Comparison of ENCODE assay signal across 9 cellular contexts in the genomic region with DNA sequence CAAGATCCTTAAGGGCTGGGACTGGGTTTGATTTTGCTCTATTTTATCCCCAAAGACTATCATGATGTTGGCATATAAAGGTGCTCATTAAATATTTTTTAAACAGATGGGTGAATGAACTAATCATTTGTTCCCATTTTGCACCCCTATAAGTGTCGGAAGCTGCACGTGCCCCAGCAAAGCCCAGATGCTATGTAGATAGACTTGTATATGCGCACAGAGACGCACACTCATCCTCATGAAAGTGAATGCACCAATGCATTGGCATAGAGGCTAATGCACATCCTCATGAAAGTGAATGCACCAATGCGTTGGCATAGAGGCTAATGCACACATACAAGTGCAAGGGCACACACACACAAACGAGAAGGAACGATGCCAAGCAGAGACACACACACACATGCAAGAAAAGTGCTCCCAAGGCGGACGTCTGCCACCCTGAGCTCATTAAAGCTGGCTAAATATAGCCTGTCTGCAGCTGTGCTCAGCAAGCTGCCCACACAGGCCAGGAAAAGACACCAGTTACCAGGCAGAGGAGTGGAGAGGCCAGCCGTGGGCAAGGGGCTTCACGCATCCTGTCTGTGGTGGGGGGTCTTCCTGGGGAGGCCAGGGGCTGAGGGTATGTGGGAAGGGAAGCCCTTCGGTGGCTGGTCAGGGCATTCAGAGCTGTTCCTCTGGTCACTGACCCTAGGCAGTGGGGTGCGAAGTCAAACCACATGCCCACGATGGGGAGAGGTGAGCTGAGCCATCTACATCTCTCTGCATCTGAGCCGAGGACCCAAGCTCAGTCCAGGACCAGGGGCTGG. TPM values are rescaled to one million over a fixed set of nuclear protein-coding genes. Genes with fewer than 3 reads are reported as not detected.
DNase-seq lines count a peak whose midpoint lies in the region; ATAC-seq and TF ChIP-seq lines count a peak whose summit lies in the region.
"Had no signal": no experiment of that assay in that cellular context is flagged by ENCODE, and none has a peak within 500 bp of the region (broad histone marks: within the 10 kb centered on the region; RNA-seq: fewer than 3 reads in every experiment).

No MANE protein-coding gene starts in this region.

- peak overlapping the region; percentile 55 for H3K18ac ChIP-seq in neuronal stem cell (ENCODE audit: low read length)

- H3K79me1 ChIP-seq in neuronal stem cell (ENCODE audit: low read depth, low read length), result peaks cover 2% of the 10 kb centered on the region

- H4K91ac ChIP-seq in neuronal stem cell (ENCODE audit: low read depth, low read length, poor library complexity), result no peak overlapping the region

- no peak for TF ChIP-seq CTCF in brain microvascular endothelial cell (IDR thresholded peaks at IDR 0.05; ENCODE audit: low read depth, low read length, missing control alignments)

- no peaks in the 10 kb centered on the region for H3K27me3 ChIP-seq in neuronal stem cell (ENCODE audit: control insufficient read depth in 3 of 3, insufficient read depth in 3 of 3, low read depth in 1 of 3, low read length in 3 of 3)
- H3K27me3 ChIP-seq in brain microvascular endothelial cell (replicated peaks), result no peaks in the 10 kb centered on the region

- H2BK12ac ChIP-seq in neuronal stem cell (ENCODE audit: low read length), result no peak overlapping the region

- DNase-seq in NCI-H2227 (lab: John Stamatoyannopoulos, UW; ENCODE audit: unreplicated experiment) (peak; percentile 7), ecto neural progenitor cell (ENCODE audit: low spot score) (peak; percentile 48), neuronal stem cell (ENCODE audit: low spot score) (no peak), NCI-H1048 (lab: John Stamatoyannopoulos, UW) (no peak), brain microvascular endothelial cell (no peak)
- DNase-seq: DMS53 had no signal

- no peak overlapping the region for H3K23ac ChIP-seq in neuronal stem cell (ENCODE audit: low read depth, low read length, poor library complexity)

- H3K4me2 ChIP-seq in neuronal stem cell (ENCODE audit: insufficient read depth, low read length, poor library complexity, severe bottlenecking), result no peak overlapping the region

- H3K36me3 ChIP-seq in ES-I3 (ENCODE audit: insufficient read depth, low read length) (no peaks in the 10 kb centered on the region), neuronal stem cell (replicated peaks in 1 of 2; ENCODE audit: control insufficient read depth in 2 of 2, insufficient read depth in 2 of 2, low read length in 2 of 2) (no peaks in the 10 kb centered on the region), brain microvascular endothelial cell (replicated peaks) (no peaks in the 10 kb centered on the region)
- H3K36me3 ChIP-seq: thoracic aorta had no signal

- no peak overlapping the region for H3K14ac ChIP-seq in neuronal stem cell (ENCODE audit: low read length)

- no peak overlapping the region for H3K4ac ChIP-seq in neuronal stem cell (ENCODE audit: low read length)

- peak overlapping the region; percentile 10 for H2AK5ac ChIP-seq in neuronal stem cell (ENCODE audit: low read depth, low read length)

- H4K8ac ChIP-seq in neuronal stem cell (ENCODE audit: low read depth, low read length), result no peak overlapping the region

- H3K4me3 ChIP-seq in neuronal stem cell (ENCODE audit: low read length in 2 of 2), result no peak overlapping the region
- H3K4me3 ChIP-seq in brain microvascular endothelial cell (ENCODE audit: low read depth, low read length), result no peak overlapping the region
- H3K4me3 ChIP-seq: thoracic aorta had no signal

- peak overlapping the region; percentile 62 for H2BK15ac ChIP-seq in neuronal stem cell (ENCODE audit: low read length)

- in situ Hi-C loops in brain microvascular endothelial cell (cut with HindIII; ENCODE audit: low pct_ligation_motif_present, low sequenced_read_pairs), result no loop called here

- peak overlapping the region; percentile 75 for H2AFZ ChIP-seq in neuronal stem cell (ENCODE audit: low read length)

- H3K27ac ChIP-seq in neuronal stem cell (replicated peaks; ENCODE audit: low read length) (no peak overlapping the region), brain microvascular endothelial cell (no peak overlapping the region)
- H3K27ac ChIP-seq: thoracic aorta had no signal

- no CpG with 5 or more reads among the region's 15 CpGs for WGBS in neuronal stem cell (ENCODE audit: extremely low coverage in 2 of 2, insufficient read length in 2 of 2, insufficient replicate concordance in 1 of 2), 2 donors

- H3K9ac ChIP-seq in ES-I3 (ENCODE audit: low read depth, low read length) (peak overlapping the region; percentile 52; the same call in 1 of the 2 replicates), neuronal stem cell (ENCODE audit: low read depth, low read length, poor library complexity) (peak overlapping the region; percentile 64)

- H3K9me3 ChIP-seq in ES-I3 (ENCODE audit: control insufficient read depth, insufficient read depth, low read length) (no peaks in the 10 kb centered on the region), neuronal stem cell (replicated peaks in 1 of 2; ENCODE audit: control insufficient read depth in 2 of 2, insufficient read depth in 1 of 2, low read depth in 1 of 2, low read length in 2 of 2) (no peaks in the 10 kb centered on the region)
- H3K9me3 ChIP-seq: thoracic aorta had no signal

- peaks cover 32% of the 10 kb centered on the region for H3K4me1 ChIP-seq in ES-I3 (ENCODE audit: insufficient read depth, low read length)
- H3K4me1 ChIP-seq in neuronal stem cell (ENCODE audit: control insufficient read depth in 2 of 2, insufficient read depth in 1 of 2, low read depth in 1 of 2, low read length in 2 of 2), result peaks cover 18 to 30% of the 10 kb centered on the region in 2 donors

- H2BK5ac ChIP-seq in neuronal stem cell (ENCODE audit: low read length), result no peak overlapping the region

- no peak for ATAC-seq in GM21390 (IDR thresholded peaks at IDR 0.05; ENCODE audit: unreplicated experiment)

- H2BK120ac ChIP-seq in neuronal stem cell (ENCODE audit: low read depth, low read length), result peak overlapping the region; percentile 2

RNA-seq across cellular contexts. Expression of a gene that starts 52.6 kb away (rescaled TPM):
- 103 TPM for polyA plus RNA-seq in neuronal stem cell (2013, experiment 1 of 2)
- polyA plus RNA-seq in neuronal stem cell (2013, experiment 2 of 2), result 98.6 TPM

RNA-seq across cellular contexts. Expression of a gene that starts 59.5 kb away (rescaled TPM):
- polyA plus RNA-seq in neuronal stem cell (2013, experiment 1 of 2), result 2.0 TPM
- polyA plus RNA-seq in neuronal stem cell (2013, experiment 2 of 2), result 2.0 TPM

Comparison
In these comparisons a context has a peak if more than half of its experiments do, and no peak if none do; other contexts are left out.
1. DNase-seq: peak in NCI-H2227 (single experiment) and ecto neural progenitor cell (single experiment); none in neuronal stem cell (single experiment), NCI-H1048 (single experiment) and brain microvascular endothelial cell (single experiment).